8 cellular contexts compared by ENCODE assay signal in genomic region chr6:80004199-80005072, GRCh38.
A peak's percentile ranks its signal among the peaks of the same experiment; 100 is the strongest.
DNase-seq lines count a peak whose midpoint lies in the region; ATAC-seq and FAIRE-seq lines count a peak whose summit lies in the region.

TTK (plus strand) TSS chr6:80004649; CDS start chr6:80005844, 1,195 bp downstream.

- peak; percentile 97 for FAIRE-seq in islet of Langerhans (lab: Jason Lieb, UNC)

- DNase-seq in AG08396 (ENCODE audit: low spot score) = peak; percentile 95
- peak; percentile 82 to 92 for DNase-seq in NCI-H446 (lab: John Stamatoyannopoulos, UW)
- peak; percentile 83 for DNase-seq in activated CD4-positive, CD25-positive, alpha-beta regulatory T cell treated with anti-CD3 and anti-CD28 coated beads, Interleukin-2, amount 50 U/mL, for 16 hours (ENCODE audit: low read depth, low spot score)
- peak; percentile 96 for DNase-seq in cerebellar cortex (ENCODE audit: low spot score)
- DNase-seq in stimulated activated CD4-positive, alpha-beta T cell treated with anti-CD3 and anti-CD28 coated beads, Interleukin-12 subunit alpha, Interleukin-12 subunit beta, amount 100 ng/mL, for 4 hours = peak; percentile 84

- ATAC-seq in GM19025 (IDR thresholded peaks at IDR 0.05; ENCODE audit: low read depth, unreplicated experiment) = peak; percentile 100
- ATAC-seq in HG03342 (IDR thresholded peaks at IDR 0.05; ENCODE audit: unreplicated experiment) = peak; percentile 99

Comparison
In these comparisons a context has a peak if more than half of its experiments do, and no peak if none do; other contexts are left out.
1. Peak in every context shown above with its lines: DNase-seq and ATAC-seq.